Comparison of ENCODE assay signal across 8 cellular contexts in the genomic region with DNA sequence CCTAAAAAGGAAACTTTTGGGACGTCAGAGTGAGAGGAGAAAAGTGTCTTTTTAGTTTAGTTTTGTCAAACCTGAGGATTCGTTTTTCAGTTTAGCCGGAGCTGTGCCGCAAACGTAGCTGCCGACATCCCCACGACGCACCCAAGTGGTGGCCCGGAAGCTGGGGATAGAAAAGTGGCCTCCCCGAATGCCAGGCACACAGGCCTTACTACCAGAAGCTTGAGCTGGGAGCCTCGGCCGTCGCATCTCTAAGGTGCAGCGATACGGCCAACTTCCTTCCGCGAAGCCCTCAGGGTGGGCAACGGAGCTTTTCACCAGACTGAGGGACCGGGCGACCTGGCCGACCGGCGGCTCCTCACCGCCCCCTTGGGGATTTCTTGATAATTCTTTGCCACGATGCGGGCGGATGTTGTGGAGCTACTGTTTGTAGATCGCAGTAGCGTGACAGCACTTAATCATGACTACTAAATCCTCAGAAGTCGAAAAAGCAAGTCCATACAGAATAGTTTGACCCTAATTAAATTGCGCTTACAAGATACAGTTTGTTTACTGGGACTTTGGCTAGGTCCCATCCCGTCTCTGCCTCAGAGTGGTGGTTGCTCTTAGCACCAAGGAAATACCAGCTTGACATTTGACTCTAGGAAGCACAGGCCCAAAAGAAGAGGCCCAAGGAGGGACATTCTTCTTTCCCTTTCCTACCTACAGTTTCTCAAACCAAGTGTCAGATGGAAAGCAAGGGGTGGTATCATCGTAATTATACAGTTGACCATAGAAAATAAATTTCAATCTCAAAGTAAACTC. TPM values are rescaled to one million over a fixed set of nuclear protein-coding genes. Genes with fewer than 3 reads are reported as not detected.
DNase-seq lines count a peak whose midpoint lies in the region; ATAC-seq, FAIRE-seq and TF ChIP-seq lines count a peak whose summit lies in the region.

No MANE protein-coding gene starts in this region.

- TF ChIP-seq CTCF in HCT116 (IDR thresholded peaks at IDR 0.05 in 2 of 3, conservative IDR thresholded peaks at IDR 0.05 in 1 of 3; ENCODE audit: borderline replicate concordance in 1 of 3, insufficient read depth in 1 of 3, low read depth in 2 of 3, low read length in 2 of 3) (peak; percentile 44 to 75 (median 74)), foreskin fibroblast (IDR thresholded peaks at IDR 0.05; ENCODE audit: low read depth, low read length) (peak; percentile 44), neural cell (IDR thresholded peaks at IDR 0.05; ENCODE audit: poor library complexity, severe bottlenecking) (peak; percentile 81)

- H3K4me2 ChIP-seq in HCT116 (ENCODE audit: low read length): peak overlapping the region; percentile 84
- H3K4me2 ChIP-seq in neural cell (ENCODE audit: low read length): peak overlapping the region; percentile 73

- no peaks in the 10 kb centered on the region for H3K9me3 Mint-ChIP-seq in stimulated activated naive CD8-positive, alpha-beta T cell treated with anti-CD3 and anti-CD28 coated beads, Interleukin-15, Interleukin-2, amounts not matched to agents 100 ng/mL and 50 ng/mL, for 24 hours

- peak; percentile 51 for DNase-seq in HCT116 (ENCODE audit: low read depth, low spot score)
- peak; percentile 92 for DNase-seq in MG63
- peak; percentile 87 to 88 for DNase-seq in SHP77 (lab: John Stamatoyannopoulos, UW)
- peak; percentile 42 for DNase-seq in activated gamma-delta T cell (lab: John Stamatoyannopoulos, UW)
- DNase-seq in foreskin fibroblast: peak; percentile 79 to 95

- H3K36me3 ChIP-seq in HCT116 (ENCODE audit: control insufficient read depth in 1 of 2, insufficient read depth in 2 of 2, low read length in 2 of 2): peaks cover 2 to 4% of the 10 kb centered on the region in 2 experiments; a peak in 1 of 4 replicates
- H3K36me3 ChIP-seq in MG63: peaks cover 11% of the 10 kb centered on the region
- H3K36me3 ChIP-seq in neural cell (ENCODE audit: insufficient read depth, low read length): no peaks in the 10 kb centered on the region

- H3K4me1 ChIP-seq in HCT116 (ENCODE audit: control insufficient read depth in 1 of 2, insufficient read depth in 2 of 2, low read length in 2 of 2): peaks cover 2 to 16% of the 10 kb centered on the region in 2 experiments; a peak in 2 of 4 replicates

- H3K9me2 ChIP-seq in HCT116 (ENCODE audit: insufficient read depth) (no peaks in the 10 kb centered on the region), neural cell (ENCODE audit: insufficient read depth, low read length) (no peaks in the 10 kb centered on the region)

- BruUV-seq in HCT116 (replicated peaks; lab: Mats Ljungman, UMichigan): TSS peak; percentile 91

- intact Hi-C loops in HCT116 (cut with micrococcal nuclease): loop anchor here (5.0 to 10.0 kb wide), 3 partner anchors 73 to 259 kb away; partner anchors contain the start of gene PAIP1

- H2AFZ ChIP-seq in HCT116 (ENCODE audit: low read depth, low read length, poor library complexity, severe bottlenecking) (peak overlapping the region; percentile 26), neural cell (ENCODE audit: low read depth, low read length) (peak overlapping the region; percentile 91)

- TF ChIP-seq EP300 in neural cell (conservative IDR thresholded peaks at IDR 0.05; ENCODE audit: poor library complexity, severe bottlenecking): no peak

- H3K27ac ChIP-seq in HCT116 (ENCODE audit: low read depth, low read length) (peak overlapping the region; percentile 73), neural cell (ENCODE audit: low read length) (peak overlapping the region; percentile 71)

- no peaks in the 10 kb centered on the region for H4K20me1 ChIP-seq in HCT116 (ENCODE audit: insufficient read depth)
- no peaks in the 10 kb centered on the region for H4K20me1 ChIP-seq in neural cell (ENCODE audit: insufficient read depth)

- no peaks in the 10 kb centered on the region for H3K27me3 Mint-ChIP-seq in stimulated activated naive CD8-positive, alpha-beta T cell treated with anti-CD3 and anti-CD28 coated beads, Interleukin-15, Interleukin-2, amounts not matched to agents 100 ng/mL and 50 ng/mL, for 24 hours

- no peaks in the 10 kb centered on the region for H3F3A ChIP-seq in neural cell (ENCODE audit: insufficient read depth, low read length, poor library complexity, severe bottlenecking)

- no peak for TF ChIP-seq POLR2A in HCT116 (IDR thresholded peaks at IDR 0.05; ENCODE audit: borderline replicate concordance, extremely low read depth, insufficient read depth, insufficient read length)

- H3K4me3 ChIP-seq in HCT116 (replicated peaks in 1 of 2; ENCODE audit: low read depth in 1 of 2, low read length in 2 of 2): peak overlapping the region; percentile 74 to 90
- H3K4me3 ChIP-seq in MG63: peak overlapping the region; percentile 76
- H3K4me3 ChIP-seq in foreskin fibroblast (ENCODE audit: low read depth in 1 of 2, low read length in 2 of 2): peak overlapping the region; percentile 66 to 93
- peak overlapping the region; percentile 89 for H3K4me3 ChIP-seq in neural cell (ENCODE audit: low read length)

- peak; percentile 31 for FAIRE-seq in G401.6 (lab: Jason Lieb, UNC)

- H3K4me3 Mint-ChIP-seq in stimulated activated naive CD8-positive, alpha-beta T cell treated with anti-CD3 and anti-CD28 coated beads, Interleukin-15, Interleukin-2, amounts not matched to agents 100 ng/mL and 50 ng/mL, for 24 hours: peak overlapping the region; percentile 99

- RAD21 ChIA-PET in HCT116 (lab: Charles Lee; ENCODE audit: low non-redundant PET in 1 of 2, low total read pairs in 2 of 2, uncharacterized antibody in 2 of 2, unreplicated experiment in 2 of 2): interaction anchor here in 1 of 2 experiments (1.0 kb wide), 1 partner anchor 82 kb away, joined by 4 read pairs; no protein-coding TSS in a partner anchor

- POLR2A ChIA-PET in HCT116 (lab: Charles Lee): interaction anchor here (0.8 to 1.7 kb wide), 13 partner anchors 8 to 1907 kb away, joined by 3 to 10 read pairs (median 3); partner anchors contain the start of genes C5orf34 and HMGCS1

- H3K9ac ChIP-seq in HCT116 (ENCODE audit: low read length) (peak overlapping the region; percentile 92), neural cell (ENCODE audit: low read length) (peak overlapping the region; percentile 71)

- CTCF ChIA-PET in HCT116 (lab: Charles Lee): interaction anchor here (0.7 to 2.2 kb wide), 27 partner anchors 9 to 1290 kb away, joined by 3 to 16 read pairs (median 4); partner anchors contain the start of genes C5orf34, HMGCS1 and ZNF131

- H3K27ac Mint-ChIP-seq in stimulated activated naive CD8-positive, alpha-beta T cell treated with anti-CD3 and anti-CD28 coated beads, Interleukin-15, Interleukin-2, amounts not matched to agents 100 ng/mL and 50 ng/mL, for 24 hours: peak overlapping the region; percentile 100

- H3K36me3 Mint-ChIP-seq in stimulated activated naive CD8-positive, alpha-beta T cell treated with anti-CD3 and anti-CD28 coated beads, Interleukin-15, Interleukin-2, amounts not matched to agents 100 ng/mL and 50 ng/mL, for 24 hours (ENCODE audit: low read depth): peaks cover 30% of the 10 kb centered on the region

- H3K79me2 ChIP-seq in HCT116 (ENCODE audit: insufficient read depth, low read length): peaks cover 35% of the 10 kb centered on the region
- peaks cover 11% of the 10 kb centered on the region for H3K79me2 ChIP-seq in neural cell (replicated peaks; ENCODE audit: insufficient read depth, low read length)

- peak; percentile 79 for ATAC-seq in HCT116

- peaks cover 59% of the 10 kb centered on the region for H3K4me1 Mint-ChIP-seq in stimulated activated naive CD8-positive, alpha-beta T cell treated with anti-CD3 and anti-CD28 coated beads, Interleukin-15, Interleukin-2, amounts not matched to agents 100 ng/mL and 50 ng/mL, for 24 hours (ENCODE audit: low read depth)

- H3K9me3 ChIP-seq in HCT116 (ENCODE audit: control insufficient read depth in 1 of 2, insufficient read depth in 1 of 2, low read depth in 1 of 2, low read length in 2 of 2) (no peaks in the 10 kb centered on the region), MG63 (no peaks in the 10 kb centered on the region), neural cell (ENCODE audit: low read length) (no peaks in the 10 kb centered on the region)

- H3K27me3 ChIP-seq in HCT116 (ENCODE audit: insufficient read depth, low read length) (no peaks in the 10 kb centered on the region), MG63 (no peaks in the 10 kb centered on the region), neural cell (ENCODE audit: insufficient read depth, low read depth, low read length) (no peaks in the 10 kb centered on the region)

- peak; percentile 57 for TF ChIP-seq RAD21 in HCT116 (IDR thresholded peaks at IDR 0.05; ENCODE audit: low read depth)
- peak; percentile 67 for TF ChIP-seq RAD21 in neural cell (conservative IDR thresholded peaks at IDR 0.05)

TF ChIP-seq in HCT116, 20 proteins besides CTCF, POLR2A, EP300 and RAD21 (continues in another document):
- TF ChIP-seq FOSL1 (IDR thresholded peaks at IDR 0.05; ENCODE audit: low read depth): no peak
- TF ChIP-seq, protein P1, sequence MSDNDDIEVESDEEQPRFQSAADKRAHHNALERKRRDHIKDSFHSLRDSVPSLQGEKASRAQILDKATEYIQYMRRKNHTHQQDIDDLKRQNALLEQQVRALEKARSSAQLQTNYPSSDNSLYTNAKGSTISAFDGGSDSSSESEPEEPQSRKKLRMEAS (IDR thresholded peaks at IDR 0.05): no peak
- 0 out of 2 replicates have a peak, but pooled peaks have one; percentile 41 for TF ChIP-seq ELF1 (IDR thresholded peaks at IDR 0.05; ENCODE audit: borderline replicate concordance, low read depth)
- TF ChIP-seq SP1 (IDR thresholded peaks at IDR 0.05; ENCODE audit: low read depth): 0 out of 2 replicates have a peak, but pooled peaks have one; percentile 5
- peak; percentile 81 for TF ChIP-seq ZFX (IDR thresholded peaks at IDR 0.05)

TF ChIP-seq in neural cell, 6 proteins besides CTCF, POLR2A, EP300 and RAD21 (continues in another document):
- TF ChIP-seq SMC3 (conservative IDR thresholded peaks at IDR 0.05; ENCODE audit: poor library complexity): peak; percentile 64
- TF ChIP-seq MXI1 (conservative IDR thresholded peaks at IDR 0.05; ENCODE audit: poor library complexity, severe bottlenecking): no peak
- peak; percentile 16 for TF ChIP-seq TAF1 (IDR thresholded peaks at IDR 0.05; ENCODE audit: low read depth)
- TF ChIP-seq EZH2 (IDR thresholded peaks at IDR 0.05; ENCODE audit: borderline replicate concordance, insufficient read depth, low read length, poor library complexity, severe bottlenecking): no peak
- no peak for TF ChIP-seq POLR2AphosphoS5 (IDR thresholded peaks at IDR 0.05)

RNA-seq across cellular contexts. Expression of gene TMEM267, which starts 0.6 kb away (rescaled TPM):
- 17.5 TPM for total RNA-seq in HCT116 (2021; ENCODE audit: unreplicated experiment)
- 6.2 and 14.7 TPM in 2 replicates for polyA plus RNA-seq in HCT116 (2012)
- 7.8 and 8.9 TPM in 2 replicates for total RNA-seq in MG63 (2014; rRNA removed; shearing (Covaris generic); ENCODE audit: low replicate concordance)
- polyA plus RNA-seq in neural cell: 8.0 and 9.7 TPM in 2 replicates
- polyA minus RNA-seq in neural cell: 10.2 and 10.5 TPM in 2 replicates

RNA-seq across cellular contexts. Expression of gene C5orf34, which starts 30.7 kb away (rescaled TPM):
- 4.8 TPM for total RNA-seq in HCT116 (2021; ENCODE audit: unreplicated experiment)
- polyA plus RNA-seq in HCT116 (2012): 2.6 and 3.6 TPM in 2 replicates
- 12.4 and 19.1 TPM in 2 replicates for total RNA-seq in MG63 (2014; rRNA removed; shearing (Covaris generic); ENCODE audit: low replicate concordance)
- 10.4 and 12.7 TPM in 2 replicates for polyA plus RNA-seq in neural cell
- 15.6 and 17.1 TPM in 2 replicates for polyA minus RNA-seq in neural cell

Comparison
In these comparisons a context has a peak if more than half of its experiments do, and no peak if none do; other contexts are left out.
1. Peak in every context shown above with its lines: DNase-seq, ATAC-seq, H3K4me3 ChIP-seq and H3K27ac ChIP-seq.
2. DNase-seq: peak in every context shown above with its lines; median percentile 92 in MG63; 88 in SHP77; 87 in foreskin fibroblast; 51 in HCT116; 42 in activated gamma-delta T cell.